In genomic region chr19:10567696-10568443, GRCh38 we compare ENCODE assay signal across 1 cellular context.
A peak's percentile ranks its signal among the peaks of the same experiment; 100 is the strongest.
TF ChIP-seq lines count a peak whose summit lies in the region.

No MANE protein-coding gene starts in this region.

TF ChIP-seq in HEK293, 187 proteins besides CTCF, POLR2A, EP300 and RAD21 (continued from another document and continues in another):
- TF ChIP-seq, protein P1, sequence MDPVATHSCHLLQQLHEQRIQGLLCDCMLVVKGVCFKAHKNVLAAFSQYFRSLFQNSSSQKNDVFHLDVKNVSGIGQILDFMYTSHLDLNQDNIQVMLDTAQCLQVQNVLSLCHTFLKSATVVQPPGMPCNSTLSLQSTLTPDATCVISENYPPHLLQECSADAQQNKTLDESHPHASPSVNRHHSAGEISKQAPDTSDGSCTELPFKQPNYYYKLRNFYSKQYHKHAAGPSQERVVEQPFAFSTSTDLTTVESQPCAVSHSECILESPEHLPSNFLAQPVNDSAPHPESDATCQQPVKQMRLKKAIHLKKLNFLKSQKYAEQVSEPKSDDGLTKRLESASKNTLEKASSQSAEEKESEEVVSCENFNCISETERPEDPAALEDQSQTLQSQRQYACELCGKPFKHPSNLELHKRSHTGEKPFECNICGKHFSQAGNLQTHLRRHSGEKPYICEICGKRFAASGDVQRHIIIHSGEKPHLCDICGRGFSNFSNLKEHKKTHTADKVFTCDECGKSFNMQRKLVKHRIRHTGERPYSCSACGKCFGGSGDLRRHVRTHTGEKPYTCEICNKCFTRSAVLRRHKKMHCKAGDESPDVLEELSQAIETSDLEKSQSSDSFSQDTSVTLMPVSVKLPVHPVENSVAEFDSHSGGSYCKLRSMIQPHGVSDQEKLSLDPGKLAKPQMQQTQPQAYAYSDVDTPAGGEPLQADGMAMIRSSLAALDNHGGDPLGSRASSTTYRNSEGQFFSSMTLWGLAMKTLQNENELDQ (tag by site-specific recombination; IDR thresholded peaks at IDR 0.05; ENCODE audit: low read depth) = no peak
- TF ChIP-seq ZNF561 (tag by site-specific recombination; IDR thresholded peaks at IDR 0.05; ENCODE audit: borderline replicate concordance) (no peak), PATZ1 (tag by site-specific recombination; IDR thresholded peaks at IDR 0.05) (peak; percentile 61), ZNF670 (tag by site-specific recombination; IDR thresholded peaks at IDR 0.05; ENCODE audit: low read depth) (no peak), ZNF341 (tag by site-specific recombination; IDR thresholded peaks at IDR 0.05; ENCODE audit: low read depth) (no peak), ZFP37 (tag by site-specific recombination; IDR thresholded peaks at IDR 0.05) (no peak), ZNF112 (tag by site-specific recombination; IDR thresholded peaks at IDR 0.05) (no peak), ZNF121 (tag by site-specific recombination; IDR thresholded peaks at IDR 0.05) (no peak), SP2 (tag by site-specific recombination; IDR thresholded peaks at IDR 0.05) (peak; percentile 32; the same call in 1 of the 2 replicates), ZNF433 (tag by site-specific recombination; IDR thresholded peaks at IDR 0.05; ENCODE audit: low read depth) (no peak), ZNF426 (tag by site-specific recombination; IDR thresholded peaks at IDR 0.05) (no peak), ZNF843 (tag by site-specific recombination; IDR thresholded peaks at IDR 0.05) (no peak), ZBTB11 (tag by site-specific recombination; conservative IDR thresholded peaks at IDR 0.05; ENCODE audit: low read depth) (no peak), ZNF623 (tag by site-specific recombination; IDR thresholded peaks at IDR 0.05) (no peak), ZNF292 (tag by site-specific recombination; IDR thresholded peaks at IDR 0.05; ENCODE audit: borderline replicate concordance, low read depth) (no peak), ZNF658 (tag by site-specific recombination; IDR thresholded peaks at IDR 0.05) (no peak), ZFHX2 (tag by site-specific recombination; conservative IDR thresholded peaks at IDR 0.05) (peak; percentile 42; the same call in 1 of the 2 replicates), ZNF548 (tag by site-specific recombination; IDR thresholded peaks at IDR 0.05) (no peak), ZNF792 (tag by site-specific recombination; IDR thresholded peaks at IDR 0.05) (no peak), PBX3 (CRISPR knock-in tag; IDR thresholded peaks at IDR 0.05) (no peak), ZNF510 (tag by site-specific recombination; IDR thresholded peaks at IDR 0.05; ENCODE audit: insufficient replicate concordance) (no peak), MZF1 (tag by site-specific recombination; IDR thresholded peaks at IDR 0.05; ENCODE audit: borderline replicate concordance) (no peak), ZNF138 (tag by site-specific recombination; IDR thresholded peaks at IDR 0.05; ENCODE audit: borderline replicate concordance) (no peak), ZNF184 (tag by site-specific recombination; IDR thresholded peaks at IDR 0.05) (no peak), ZNF701 (tag by site-specific recombination; IDR thresholded peaks at IDR 0.05) (no peak), ZNF211 (tag by site-specific recombination; IDR thresholded peaks at IDR 0.05; ENCODE audit: low read depth) (no peak), ZNF610 (tag by site-specific recombination; IDR thresholded peaks at IDR 0.05; ENCODE audit: borderline replicate concordance) (no peak), ZNF311 (tag by site-specific recombination; IDR thresholded peaks at IDR 0.05; ENCODE audit: borderline replicate concordance) (no peak), EGR2 (tag by site-specific recombination; IDR thresholded peaks at IDR 0.05; ENCODE audit: low read depth) (0 out of 2 replicates have a peak, but pooled peaks have one; percentile 29), ZBTB26 (tag by site-specific recombination; optimal IDR thresholded peaks at IDR 0.05) (no peak), ZSCAN23 (tag by site-specific recombination; IDR thresholded peaks at IDR 0.05) (no peak), ZNF664 (tag by site-specific recombination; IDR thresholded peaks at IDR 0.05) (no peak), KLF16 (tag by site-specific recombination; IDR thresholded peaks at IDR 0.05) (no peak), ZNF10 (tag by site-specific recombination; IDR thresholded peaks at IDR 0.05) (no peak), ZBTB21 (tag by site-specific recombination; IDR thresholded peaks at IDR 0.05) (no peak), OSR2 (tag by site-specific recombination; IDR thresholded peaks at IDR 0.05) (no peak)
- TF ChIP-seq, protein P2, sequence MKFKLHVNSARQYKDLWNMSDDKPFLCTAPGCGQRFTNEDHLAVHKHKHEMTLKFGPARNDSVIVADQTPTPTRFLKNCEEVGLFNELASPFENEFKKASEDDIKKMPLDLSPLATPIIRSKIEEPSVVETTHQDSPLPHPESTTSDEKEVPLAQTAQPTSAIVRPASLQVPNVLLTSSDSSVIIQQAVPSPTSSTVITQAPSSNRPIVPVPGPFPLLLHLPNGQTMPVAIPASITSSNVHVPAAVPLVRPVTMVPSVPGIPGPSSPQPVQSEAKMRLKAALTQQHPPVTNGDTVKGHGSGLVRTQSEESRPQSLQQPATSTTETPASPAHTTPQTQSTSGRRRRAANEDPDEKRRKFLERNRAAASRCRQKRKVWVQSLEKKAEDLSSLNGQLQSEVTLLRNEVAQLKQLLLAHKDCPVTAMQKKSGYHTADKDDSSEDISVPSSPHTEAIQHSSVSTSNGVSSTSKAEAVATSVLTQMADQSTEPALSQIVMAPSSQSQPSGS (tag by site-specific recombination; IDR thresholded peaks at IDR 0.05; ENCODE audit: low read depth) = peak; percentile 40; the same call in 1 of the 2 replicates
- TF ChIP-seq, protein P3, sequence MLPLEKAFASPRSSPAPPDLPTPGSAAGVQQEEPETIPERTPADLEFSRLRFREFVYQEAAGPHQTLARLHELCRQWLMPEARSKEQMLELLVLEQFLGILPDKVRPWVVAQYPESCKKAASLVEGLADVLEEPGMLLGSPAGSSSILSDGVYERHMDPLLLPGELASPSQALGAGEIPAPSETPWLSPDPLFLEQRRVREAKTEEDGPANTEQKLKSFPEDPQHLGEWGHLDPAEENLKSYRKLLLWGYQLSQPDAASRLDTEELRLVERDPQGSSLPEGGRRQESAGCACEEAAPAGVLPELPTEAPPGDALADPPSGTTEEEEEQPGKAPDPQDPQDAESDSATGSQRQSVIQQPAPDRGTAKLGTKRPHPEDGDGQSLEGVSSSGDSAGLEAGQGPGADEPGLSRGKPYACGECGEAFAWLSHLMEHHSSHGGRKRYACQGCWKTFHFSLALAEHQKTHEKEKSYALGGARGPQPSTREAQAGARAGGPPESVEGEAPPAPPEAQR (tag by site-specific recombination; IDR thresholded peaks at IDR 0.05) = no peak
- TF ChIP-seq, protein P4, sequence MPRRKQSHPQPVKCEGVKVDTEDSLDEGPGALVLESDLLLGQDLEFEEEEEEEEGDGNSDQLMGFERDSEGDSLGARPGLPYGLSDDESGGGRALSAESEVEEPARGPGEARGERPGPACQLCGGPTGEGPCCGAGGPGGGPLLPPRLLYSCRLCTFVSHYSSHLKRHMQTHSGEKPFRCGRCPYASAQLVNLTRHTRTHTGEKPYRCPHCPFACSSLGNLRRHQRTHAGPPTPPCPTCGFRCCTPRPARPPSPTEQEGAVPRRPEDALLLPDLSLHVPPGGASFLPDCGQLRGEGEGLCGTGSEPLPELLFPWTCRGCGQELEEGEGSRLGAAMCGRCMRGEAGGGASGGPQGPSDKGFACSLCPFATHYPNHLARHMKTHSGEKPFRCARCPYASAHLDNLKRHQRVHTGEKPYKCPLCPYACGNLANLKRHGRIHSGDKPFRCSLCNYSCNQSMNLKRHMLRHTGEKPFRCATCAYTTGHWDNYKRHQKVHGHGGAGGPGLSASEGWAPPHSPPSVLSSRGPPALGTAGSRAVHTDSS (tag by site-specific recombination; IDR thresholded peaks at IDR 0.05) = no peak
- TF ChIP-seq, protein P5, sequence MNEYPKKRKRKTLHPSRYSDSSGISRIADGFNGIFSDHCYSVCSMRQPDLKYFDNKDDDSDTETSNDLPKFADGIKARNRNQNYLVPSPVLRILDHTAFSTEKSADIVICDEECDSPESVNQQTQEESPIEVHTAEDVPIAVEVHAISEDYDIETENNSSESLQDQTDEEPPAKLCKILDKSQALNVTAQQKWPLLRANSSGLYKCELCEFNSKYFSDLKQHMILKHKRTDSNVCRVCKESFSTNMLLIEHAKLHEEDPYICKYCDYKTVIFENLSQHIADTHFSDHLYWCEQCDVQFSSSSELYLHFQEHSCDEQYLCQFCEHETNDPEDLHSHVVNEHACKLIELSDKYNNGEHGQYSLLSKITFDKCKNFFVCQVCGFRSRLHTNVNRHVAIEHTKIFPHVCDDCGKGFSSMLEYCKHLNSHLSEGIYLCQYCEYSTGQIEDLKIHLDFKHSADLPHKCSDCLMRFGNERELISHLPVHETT (tag by site-specific recombination; IDR thresholded peaks at IDR 0.05) = no peak
- TF ChIP-seq, protein P6, sequence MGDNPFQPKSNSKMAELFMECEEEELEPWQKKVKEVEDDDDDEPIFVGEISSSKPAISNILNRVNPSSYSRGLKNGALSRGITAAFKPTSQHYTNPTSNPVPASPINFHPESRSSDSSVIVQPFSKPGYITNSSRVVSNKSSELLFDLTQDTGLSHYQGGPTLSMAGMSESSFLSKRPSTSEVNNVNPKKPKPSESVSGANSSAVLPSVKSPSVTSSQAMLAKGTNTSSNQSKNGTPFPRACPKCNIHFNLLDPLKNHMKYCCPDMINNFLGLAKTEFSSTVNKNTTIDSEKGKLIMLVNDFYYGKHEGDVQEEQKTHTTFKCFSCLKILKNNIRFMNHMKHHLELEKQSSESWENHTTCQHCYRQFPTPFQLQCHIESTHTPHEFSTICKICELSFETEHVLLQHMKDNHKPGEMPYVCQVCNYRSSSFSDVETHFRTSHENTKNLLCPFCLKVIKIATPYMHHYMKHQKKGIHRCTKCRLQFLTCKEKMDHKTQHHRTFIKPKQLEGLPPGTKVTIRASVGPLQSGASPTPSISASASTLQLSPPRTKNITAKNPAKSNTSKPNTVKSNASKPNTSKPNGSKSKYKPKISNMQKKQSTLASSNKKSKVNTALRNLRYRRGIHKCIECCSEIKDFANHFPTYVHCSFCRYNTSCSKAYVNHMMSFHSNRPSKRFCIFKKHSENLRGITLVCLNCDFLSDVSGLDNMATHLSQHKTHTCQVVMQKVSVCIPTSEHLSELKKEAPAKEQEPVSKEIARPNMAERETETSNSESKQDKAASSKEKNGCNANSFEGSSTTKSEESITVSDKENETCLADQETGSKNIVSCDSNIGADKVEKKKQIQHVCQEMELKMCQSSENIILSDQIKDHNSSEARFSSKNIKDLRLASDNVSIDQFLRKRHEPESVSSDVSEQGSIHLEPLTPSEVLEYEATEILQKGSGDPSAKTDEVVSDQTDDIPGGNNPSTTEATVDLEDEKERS (tag by site-specific recombination; IDR thresholded peaks at IDR 0.05) = no peak
